Comparison of ENCODE assay signal across 24 cellular contexts in genomic region chr1:180616441-180616840, GRCh38. TPM values are rescaled to one million over a fixed set of nuclear protein-coding genes. Genes with fewer than 3 reads are reported as not detected.
"Had no signal": no experiment of that assay in that cellular context is flagged by ENCODE, and none has a peak within 500 bp of the region (broad histone marks: within the 10 kb centered on the region; RNA-seq: fewer than 3 reads in every experiment).

No MANE protein-coding gene starts in this region.

- DNase-seq: activated CD4-positive, alpha-beta T cell treated with anti-CD3 and anti-CD28 coated beads, Interleukin-2, amount 10 ng/mL, durations not matched to agents 7 days and 5 days; activated CD8-positive, alpha-beta T cell treated with anti-CD3 and anti-CD28 coated beads, Interleukin-2, amount 10 ng/mL, durations not matched to agents 7 days and 5 days; activated naive CD4-positive, alpha-beta T cell treated with anti-CD3 and anti-CD28 coated beads for 36 hours; activated T-cell treated with anti-CD3 and anti-CD28 coated beads, Interleukin-2, amount 50 U/mL, for 4 hours; effector CD4-positive, alpha-beta T cell; hypothalamus; islet precursor cell; right cardiac atrium; small intestine; stimulated activated CD4-positive, alpha-beta T cell treated with anti-CD3 and anti-CD28 coated beads, Interleukin-4, amount 100 ng/mL, for 1 hour; stimulated activated naive CD8-positive, alpha-beta T cell treated with anti-CD3 and anti-CD28 coated beads, Interleukin-15, amount 100 ng/mL, for 72 hours; transverse colon; uterus had no signal

- ATAC-seq: activated CD8-positive, alpha-beta T cell treated with anti-CD3 and anti-CD28 coated beads, Interleukin-2, amount 10 ng/mL, durations not matched to agents 7 days and 5 days; activated T-cell treated with anti-CD3 and anti-CD28 coated beads, Interleukin-2, amount 50 U/mL, for 4 hours; left lobe of liver; right cardiac atrium; stimulated activated naive CD8-positive, alpha-beta T cell treated with anti-CD3 and anti-CD28 coated beads, Interleukin-15, amount 100 ng/mL, for 72 hours had no signal

- H3K27ac ChIP-seq: transverse colon, uterus had no signal

- H3K36me3 ChIP-seq: prostate gland, suprapubic skin, transverse colon, uterus had no signal

- H3K4me1 ChIP-seq: transverse colon, uterus had no signal

- H3K27me3 ChIP-seq: suprapubic skin, transverse colon, uterus had no signal

- H3K9me3 ChIP-seq: prostate gland, suprapubic skin, transverse colon, uterus had no signal

- H3K4me3 ChIP-seq: lung, prostate gland, suprapubic skin, transverse colon, uterus had no signal

RNA-seq across cellular contexts. Expression of gene OVAAL, which starts 57.7 kb away (rescaled TPM):
- total RNA-seq: activated CD4-positive, alpha-beta T cell treated with anti-CD3 and anti-CD28 coated beads, Interleukin-2, amount 10 ng/mL, durations not matched to agents 7 days and 5 days; activated CD8-positive, alpha-beta T cell treated with anti-CD3 and anti-CD28 coated beads, Interleukin-2, amount 10 ng/mL, durations not matched to agents 7 days and 5 days; activated naive CD4-positive, alpha-beta T cell treated with anti-CD3 and anti-CD28 coated beads for 36 hours; activated T-cell treated with anti-CD3 and anti-CD28 coated beads, Interleukin-2, amount 50 U/mL, for 4 hours; cerebellum; esophagus mucosa; frontal cortex; left lobe of liver; mesothelial cell of epicardium; neural crest cell; osteocyte; suprapubic skin; T-helper 1 cell treated with Interleukin-12 subunit alpha and Interleukin-12 subunit beta and Interleukin-4 antibody, amounts not matched to agents 30 ng/mL and 1 ng/mL, for 36 hours; uterus had no signal
